ENCODE assay signal across 11 cellular contexts in the genomic region with DNA sequence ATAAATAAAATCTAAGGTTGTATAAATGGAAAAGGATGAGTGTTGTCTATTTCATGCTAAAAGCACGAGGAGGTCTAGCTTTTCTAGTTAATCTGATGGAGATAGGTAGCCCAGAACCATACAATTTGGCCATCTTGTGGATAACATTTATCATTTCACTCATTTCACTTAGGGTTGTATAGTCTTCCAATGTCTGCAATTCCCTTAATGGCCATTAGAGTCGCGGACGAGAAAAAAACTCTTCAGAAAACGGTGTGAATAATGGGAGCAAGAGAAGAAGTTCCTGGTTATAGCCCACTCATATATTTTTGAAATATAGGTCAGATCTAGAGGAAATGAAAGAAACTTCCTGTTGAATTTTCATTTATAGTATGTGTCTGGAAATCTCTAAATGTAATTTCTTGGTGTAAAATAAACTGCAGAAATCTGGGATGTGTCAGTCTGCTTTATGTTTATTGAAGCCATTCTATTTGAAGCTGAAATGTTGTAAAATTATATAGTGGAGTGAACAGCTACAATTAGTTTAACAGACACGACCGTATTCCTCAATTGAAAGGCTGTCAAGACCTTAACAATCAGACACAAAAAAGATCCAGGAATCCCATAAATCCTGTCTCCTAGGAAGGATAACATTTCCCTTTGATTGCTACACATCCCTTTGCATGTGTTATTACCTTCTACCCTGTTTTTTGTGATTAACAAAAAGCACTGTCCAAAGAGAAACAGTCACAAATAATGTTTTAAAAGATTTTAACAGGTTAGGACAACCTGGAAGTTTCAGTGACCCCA. TPM values are rescaled to one million over a fixed set of nuclear protein-coding genes. Genes with fewer than 3 reads are reported as not detected.
DNase-seq lines count a peak whose midpoint lies in the region; ATAC-seq and TF ChIP-seq lines count a peak whose summit lies in the region.
"Had no signal": no experiment of that assay in that cellular context is flagged by ENCODE, and none has a peak within 500 bp of the region (broad histone marks: within the 10 kb centered on the region; RNA-seq: fewer than 3 reads in every experiment).

No MANE protein-coding gene starts in this region.

- intact Hi-C loops in heart left ventricle (cut with DNase I), result no loop called here
- intact Hi-C loops in left cardiac atrium (cut with DNase I), result no loop called here

- ATAC-seq in heart left ventricle (no peak), left cardiac atrium (no peak), GM21529 (IDR thresholded peaks at IDR 0.05; ENCODE audit: unreplicated experiment) (no peak)

- H2BK120ac ChIP-seq in neuronal stem cell (ENCODE audit: low read depth, low read length), result no peak overlapping the region

- no peak overlapping the region for H3K23ac ChIP-seq in neuronal stem cell (ENCODE audit: low read depth, low read length, poor library complexity)

- H3K4me2 ChIP-seq in neuronal stem cell (ENCODE audit: insufficient read depth, low read length, poor library complexity, severe bottlenecking), result no peak overlapping the region

- 55 to 61% (median 58%) methylated on average over 7 of the region's 7 CpGs for WGBS in heart left ventricle, 4 donors
- no CpG with 5 or more reads among the region's 7 CpGs for WGBS in neuronal stem cell (ENCODE audit: extremely low coverage in 2 of 2, insufficient read length in 2 of 2, insufficient replicate concordance in 1 of 2), 2 donors

- H3K27ac Mint-ChIP-seq in activated CD4-positive, alpha-beta T cell treated with anti-CD3 and anti-CD28 coated beads, Interleukin-2, amount 10 ng/mL, durations not matched to agents 7 days and 5 days, result no peak overlapping the region
- H3K27ac Mint-ChIP-seq: CD4-positive, CD25-positive, alpha-beta regulatory T cell had no signal

- no peak overlapping the region for H3K4me3 ChIP-seq in heart left ventricle
- no peak overlapping the region for H3K4me3 ChIP-seq in fibroblast of the aortic adventitia (ENCODE audit: low read depth, low read length)
- no peak overlapping the region for H3K4me3 ChIP-seq in neuronal stem cell (ENCODE audit: low read length in 2 of 2)
- H3K4me3 ChIP-seq: SJSA1 had no signal

- no peaks in the 10 kb centered on the region for H3K27me3 ChIP-seq in heart left ventricle
- H3K27me3 ChIP-seq in neuronal stem cell (ENCODE audit: control insufficient read depth in 3 of 3, insufficient read depth in 3 of 3, low read depth in 1 of 3, low read length in 3 of 3), result peaks cover 0 to 2% (median 0%) of the 10 kb centered on the region in 3 experiments
- H3K27me3 ChIP-seq: SJSA1 had no signal

- H2AFZ ChIP-seq in neuronal stem cell (ENCODE audit: low read length), result no peak overlapping the region

- no peak overlapping the region for H2BK12ac ChIP-seq in neuronal stem cell (ENCODE audit: low read length)

- no peak overlapping the region for H2AK5ac ChIP-seq in neuronal stem cell (ENCODE audit: low read depth, low read length)

- no peak overlapping the region for H3K4me3 Mint-ChIP-seq in activated CD4-positive, alpha-beta T cell treated with anti-CD3 and anti-CD28 coated beads, Interleukin-2, amount 10 ng/mL, durations not matched to agents 7 days and 5 days
- H3K4me3 Mint-ChIP-seq: CD4-positive, CD25-positive, alpha-beta regulatory T cell had no signal

- H3K9me3 ChIP-seq in heart left ventricle (no peaks in the 10 kb centered on the region), neuronal stem cell (replicated peaks in 1 of 2; ENCODE audit: control insufficient read depth in 2 of 2, insufficient read depth in 1 of 2, low read depth in 1 of 2, low read length in 2 of 2) (no peaks in the 10 kb centered on the region)

- no peak overlapping the region for H3K14ac ChIP-seq in neuronal stem cell (ENCODE audit: low read length)

- H3K9ac ChIP-seq in neuronal stem cell (ENCODE audit: low read depth, low read length, poor library complexity), result no peak overlapping the region

- H3K4me1 ChIP-seq in heart left ventricle, result no peaks in the 10 kb centered on the region
- H3K4me1 ChIP-seq in neuronal stem cell (ENCODE audit: control insufficient read depth in 2 of 2, insufficient read depth in 1 of 2, low read depth in 1 of 2, low read length in 2 of 2), result peaks cover under 1 to 2% of the 10 kb centered on the region in 2 donors
- H3K4me1 ChIP-seq: SJSA1 had no signal

- no peaks in the 10 kb centered on the region for H3K4me1 Mint-ChIP-seq in activated CD4-positive, alpha-beta T cell treated with anti-CD3 and anti-CD28 coated beads, Interleukin-2, amount 10 ng/mL, durations not matched to agents 7 days and 5 days

- no peaks in the 10 kb centered on the region for H3K27me3 Mint-ChIP-seq in activated CD4-positive, alpha-beta T cell treated with anti-CD3 and anti-CD28 coated beads, Interleukin-2, amount 10 ng/mL, durations not matched to agents 7 days and 5 days

- no peak overlapping the region for H3K27ac ChIP-seq in heart left ventricle
- no peak overlapping the region for H3K27ac ChIP-seq in neuronal stem cell (replicated peaks; ENCODE audit: low read length)
- H3K27ac ChIP-seq: SJSA1 had no signal

- no peak overlapping the region for H4K8ac ChIP-seq in neuronal stem cell (ENCODE audit: low read depth, low read length)

- POLR2A ChIA-PET in activated CD4-positive, alpha-beta T cell treated with anti-CD3 and anti-CD28 coated beads, Interleukin-2, amount 10 ng/mL, durations not matched to agents 7 days and 5 days (lab: Charles Lee), result no interaction called here

- in situ Hi-C loops in SK-MEL-5 (cut with HindIII; ENCODE audit: low pct_unique_long_range_greater_than_20kb, low sequenced_read_pairs), result no loop called here

- H3K9me3 Mint-ChIP-seq in activated CD4-positive, alpha-beta T cell treated with anti-CD3 and anti-CD28 coated beads, Interleukin-2, amount 10 ng/mL, durations not matched to agents 7 days and 5 days, result no peaks in the 10 kb centered on the region
- H3K9me3 Mint-ChIP-seq: CD4-positive, CD25-positive, alpha-beta regulatory T cell had no signal

- H4K91ac ChIP-seq in neuronal stem cell (ENCODE audit: low read depth, low read length, poor library complexity), result no peak overlapping the region

- H3K79me1 ChIP-seq in neuronal stem cell (ENCODE audit: low read depth, low read length), result no peaks in the 10 kb centered on the region

- H2BK15ac ChIP-seq in neuronal stem cell (ENCODE audit: low read length), result no peak overlapping the region

- no peaks in the 10 kb centered on the region for H3K36me3 ChIP-seq in heart left ventricle
- H3K36me3 ChIP-seq in neuronal stem cell (replicated peaks in 1 of 2; ENCODE audit: control insufficient read depth in 2 of 2, insufficient read depth in 2 of 2, low read length in 2 of 2), result no peaks in the 10 kb centered on the region
- H3K36me3 ChIP-seq: SJSA1 had no signal

- TF ChIP-seq POLR2A in heart left ventricle (IDR thresholded peaks at IDR 0.05), result no peak

- no peak overlapping the region for H2BK5ac ChIP-seq in neuronal stem cell (ENCODE audit: low read length)

- DNase-seq in heart left ventricle (no peak), left cardiac atrium (no peak), SK-MEL-5 (ENCODE audit: low read depth, low spot score) (peak; percentile 70), fibroblast of the aortic adventitia (ENCODE audit: low read depth) (peak; percentile 33), 8988T (no peak), neuronal stem cell (ENCODE audit: low spot score) (no peak)
- no peak for DNase-seq in activated CD4-positive, alpha-beta T cell treated with anti-CD3 and anti-CD28 coated beads, Interleukin-2, amount 10 ng/mL, durations not matched to agents 7 days and 5 days
- DNase-seq: CD4-positive, CD25-positive, alpha-beta regulatory T cell; NCI-H1417 treated with DMSO at 0.1 percent for 48 hours had no signal

- no peaks in the 10 kb centered on the region for H3K36me3 Mint-ChIP-seq in activated CD4-positive, alpha-beta T cell treated with anti-CD3 and anti-CD28 coated beads, Interleukin-2, amount 10 ng/mL, durations not matched to agents 7 days and 5 days (ENCODE audit: low read depth)
- H3K36me3 Mint-ChIP-seq: CD4-positive, CD25-positive, alpha-beta regulatory T cell had no signal

- CTCF ChIA-PET in activated CD4-positive, alpha-beta T cell treated with anti-CD3 and anti-CD28 coated beads, Interleukin-2, amount 10 ng/mL, durations not matched to agents 7 days and 5 days (lab: Charles Lee), result interaction anchor here (1.4 kb wide), 1 partner anchor 39 kb away, joined by 5 read pairs; no protein-coding TSS in a partner anchor

- no peak overlapping the region for H3K18ac ChIP-seq in neuronal stem cell (ENCODE audit: low read length)

- H3K4ac ChIP-seq in neuronal stem cell (ENCODE audit: low read length), result no peak overlapping the region

- TF ChIP-seq CTCF in heart left ventricle (IDR thresholded peaks at IDR 0.05) (peak in 10 of 12 donors; percentile 4 to 55 (median 28)), fibroblast of the aortic adventitia (IDR thresholded peaks at IDR 0.05; ENCODE audit: insufficient read depth, low read length) (peak; percentile 60)

RNA-seq across cellular contexts. Expression of a gene that starts 47.7 kb away (rescaled TPM):
- total RNA-seq in heart left ventricle (100 to 1,000 TPM in 7 of 9 donors, 10 to 100 TPM in 2; 94.7 to 122 (median 105) TPM), left cardiac atrium (10 to 100 TPM; 87.4 to 95.1 TPM), fibroblast of the aortic adventitia (ENCODE audit: low replicate concordance) (3.6 and 8.0 TPM in 2 replicates)
- polyA plus RNA-seq in heart left ventricle, result 100 to 1,000 TPM in 1 of 2 donors, 10 to 100 TPM in 1; 86.6 to 209 TPM
- 54.5 and 59.8 TPM in 2 replicates for total RNA-seq in SK-MEL-5 (2014; rRNA removed; shearing (Covaris generic))
- polyA plus RNA-seq in SK-MEL-5 (2015; cell fraction: cytosol; rRNA removed), result 43.3 and 66.8 TPM in 2 replicates
- polyA plus RNA-seq in SK-MEL-5 (2015; cell fraction: nucleus; rRNA removed), result 13.6 and 20.6 TPM in 2 replicates
- 19.9 TPM for polyA plus RNA-seq in neuronal stem cell (2013, experiment 1 of 2)
- polyA plus RNA-seq in neuronal stem cell (2013, experiment 2 of 2), result 18.6 TPM
- total RNA-seq in activated CD4-positive, alpha-beta T cell treated with anti-CD3 and anti-CD28 coated beads, Interleukin-2, amount 10 ng/mL, durations not matched to agents 7 days and 5 days, result 10 to 100 TPM; 22.9 to 25.0 TPM

Comparison
In these comparisons a context has a peak if more than half of its experiments do, and no peak if none do; other contexts are left out.
1. DNase-seq: peak in SK-MEL-5 (single experiment) and fibroblast of the aortic adventitia (single experiment); none in heart left ventricle (0 of 5), left cardiac atrium (single experiment), 8988T (single experiment), neuronal stem cell (single experiment) and activated CD4-positive, alpha-beta T cell treated with anti-CD3 and anti-CD28 coated beads, Interleukin-2, amount 10 ng/mL, durations not matched to agents 7 days and 5 days (single experiment).